In the genomic region with DNA sequence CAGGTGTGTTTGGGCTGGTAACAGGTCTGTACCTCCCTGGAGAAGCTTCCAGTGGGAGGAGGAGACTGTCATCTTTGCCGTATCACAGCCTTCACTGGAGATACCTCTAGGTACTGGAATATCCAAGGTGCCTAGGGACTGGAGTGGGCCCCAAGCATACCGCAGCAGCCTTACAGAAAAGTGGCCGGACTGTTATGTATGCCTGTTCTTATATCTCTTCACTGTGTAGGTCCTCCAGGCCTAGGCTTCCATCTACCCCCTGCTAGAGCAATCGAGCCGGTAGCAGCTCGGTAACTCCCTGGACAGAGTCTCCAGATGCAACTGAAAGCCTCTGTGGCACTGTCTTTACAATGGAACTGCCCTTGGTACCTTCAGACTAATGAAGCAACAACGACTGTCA, we compare ENCODE assay signal across 29 cellular contexts.
"Had no signal": no experiment of that assay in that cellular context is flagged by ENCODE, and none has a peak within 500 bp of the region (broad histone marks: within the 10 kb centered on the region; RNA-seq: fewer than 3 reads in every experiment).

No MANE protein-coding gene starts in this region.

- H3K27ac ChIP-seq: adrenal gland, ascending aorta, VCaP had no signal

- H3K4me3 ChIP-seq: adrenal gland, ascending aorta had no signal

- H3K9me3 ChIP-seq: adrenal gland had no signal

- H3K36me3 ChIP-seq: adrenal gland, ascending aorta had no signal

- DNase-seq: activated B cell treated with CpG ODN at 0.5 μM for 24 hours; activated CD4-positive, alpha-beta memory T cell treated with anti-CD3 and anti-CD28 coated beads for 36 hours; activated CD4-positive, alpha-beta T cell treated with anti-CD3 and anti-CD28 coated beads for 4 hours; activated CD4-positive, alpha-beta T cell treated with anti-CD3 and anti-CD28 coated beads, Interleukin-2, amount 10 ng/mL, durations not matched to agents 24 days and 14 days; activated CD4-positive, alpha-beta T cell treated with anti-CD3 and anti-CD28 coated beads, Interleukin-2, amount 50 U/mL, for 1 hour; activated CD4-positive, alpha-beta T cell treated with anti-CD3 and anti-CD28 coated beads, Interleukin-2, amount 50 U/mL, for 4 hours; activated CD4-positive, CD25-positive, alpha-beta regulatory T cell treated with anti-CD3 and anti-CD28 coated beads, Interleukin-2, amount 50 U/mL, for 72 hours; activated CD8-positive, alpha-beta memory T cell treated with anti-CD3 and anti-CD28 coated beads, Interleukin-2, amount 50 U/mL, for 4 hours; activated CD8-positive, alpha-beta T cell treated with anti-CD3 and anti-CD28 coated beads for 36 hours; activated effector memory CD4-positive, alpha-beta T cell treated with anti-CD3 and anti-CD28 coated beads, Interleukin-2, amount 50 U/mL, for 16 hours; activated gamma-delta T cell treated with Interleukin-2 at 50 U/mL for 16 hours; activated naive CD4-positive, alpha-beta T cell; activated naive CD4-positive, alpha-beta T cell treated with anti-CD3 and anti-CD28 coated beads for 36 hours; activated naive CD4-positive, alpha-beta T cell treated with anti-CD3 and anti-CD28 coated beads, Interleukin-2, amount 50 U/mL, for 16 hours; activated naive CD8-positive, alpha-beta T cell treated with anti-CD3 and anti-CD28 coated beads for 36 hours; activated T-cell treated with anti-CD3 and anti-CD28 coated beads for 4 hours; activated T-cell treated with anti-CD3 and anti-CD28 coated beads, Interleukin-2, amount 50 U/mL, for 1 hour; activated T-cell treated with anti-CD3 and anti-CD28 coated beads, Interleukin-2, amount 50 U/mL, for 4 hours; activated T-cell treated with anti-CD3 and anti-CD28 coated beads, Interleukin-2, amount 50 U/mL, for 72 hours; adrenal gland; amniotic stem cell; central memory CD4-positive, alpha-beta T cell; T-cell; T-helper 17 cell; T1000 had no signal

- H3K4me1 ChIP-seq: adrenal gland, ascending aorta had no signal

- ATAC-seq: activated CD8-positive, alpha-beta T cell treated with anti-CD3 and anti-CD28 coated beads for 36 hours; activated naive CD4-positive, alpha-beta T cell treated with anti-CD3 and anti-CD28 coated beads, Interleukin-2, amount 50 U/mL, for 72 hours; activated T-cell treated with anti-CD3 and anti-CD28 coated beads, Interleukin-2, amount 50 U/mL, for 4 hours; activated T-cell treated with anti-CD3 and anti-CD28 coated beads, Interleukin-2, amount 50 U/mL, for 72 hours; activated T-helper 17 cell treated with anti-CD3 and anti-CD28 coated beads, Interleukin-2, amount 50 U/mL, for 72 hours; T-cell; T-helper 17 cell had no signal

- H3K27me3 ChIP-seq: adrenal gland, ascending aorta had no signal
